In the genomic region with DNA sequence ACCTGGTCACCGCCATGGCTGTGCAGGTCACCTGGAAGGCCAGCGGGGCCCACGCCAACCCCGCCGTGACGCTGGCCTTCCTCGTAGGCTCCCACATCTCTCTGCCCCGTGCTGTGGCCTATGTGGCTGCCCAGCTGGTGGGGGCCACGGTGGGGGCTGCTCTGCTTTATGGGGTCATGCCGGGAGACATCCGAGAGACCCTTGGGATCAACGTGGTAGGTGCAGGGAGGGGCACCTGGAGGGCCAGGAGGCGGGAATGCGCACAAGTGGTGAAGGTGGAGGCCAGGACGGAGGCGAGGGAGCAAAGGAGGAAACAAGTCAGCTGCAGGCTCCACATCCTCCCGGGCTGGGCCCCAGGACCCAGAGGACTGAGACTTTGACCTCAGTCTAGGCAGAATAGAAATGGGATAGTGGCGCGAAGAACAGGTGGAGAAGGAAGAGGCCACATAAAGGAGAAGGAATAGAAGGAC, we compare ENCODE assay signal across 1 cellular context.
TF ChIP-seq lines count a peak whose summit lies in the region.

No MANE protein-coding gene starts in this region.

TF ChIP-seq in K562, 482 proteins besides CTCF, POLR2A, EP300 and RAD21:
- TF ChIP-seq RBBP5 (IDR thresholded peaks at IDR 0.05; ENCODE audit: borderline replicate concordance, insufficient read depth, low read length, poor library complexity, severe bottlenecking) (peak; percentile 11), JUNB (CRISPR knock-in tag; conservative IDR thresholded peaks at IDR 0.05) (no peak), LARP7 (IDR thresholded peaks at IDR 0.05) (no peak), PHB2 (IDR thresholded peaks at IDR 0.05; ENCODE audit: low read depth) (no peak), SREBF2 (CRISPR knock-in tag; IDR thresholded peaks at IDR 0.05) (no peak), STAG1 (CRISPR knock-in tag; IDR thresholded peaks at IDR 0.05; ENCODE audit: borderline replicate concordance) (0 out of 2 replicates have a peak, but pooled peaks have one; percentile 25)
- TF ChIP-seq, protein P1, sequence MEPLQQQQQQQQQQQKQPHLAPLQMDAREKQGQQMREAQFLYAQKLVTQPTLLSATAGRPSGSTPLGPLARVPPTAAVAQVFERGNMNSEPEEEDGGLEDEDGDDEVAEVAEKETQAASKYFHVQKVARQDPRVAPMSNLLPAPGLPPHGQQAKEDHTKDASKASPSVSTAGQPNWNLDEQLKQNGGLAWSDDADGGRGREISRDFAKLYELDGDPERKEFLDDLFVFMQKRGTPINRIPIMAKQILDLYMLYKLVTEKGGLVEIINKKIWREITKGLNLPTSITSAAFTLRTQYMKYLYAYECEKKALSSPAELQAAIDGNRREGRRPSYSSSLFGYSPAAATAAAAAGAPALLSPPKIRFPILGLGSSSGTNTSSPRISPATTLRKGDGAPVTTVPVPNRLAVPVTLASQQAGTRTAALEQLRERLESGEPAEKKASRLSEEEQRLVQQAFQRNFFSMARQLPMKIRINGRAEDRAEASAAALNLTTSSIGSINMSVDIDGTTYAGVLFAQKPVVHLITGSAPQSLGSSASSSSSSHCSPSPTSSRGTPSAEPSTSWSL (CRISPR knock-in tag; IDR thresholded peaks at IDR 0.05; ENCODE audit: borderline replicate concordance), result no peak
TF ChIP-seq in K562: peak in this region for 2.
